ENCODE assay signal across 3 cellular contexts in the genomic region with DNA sequence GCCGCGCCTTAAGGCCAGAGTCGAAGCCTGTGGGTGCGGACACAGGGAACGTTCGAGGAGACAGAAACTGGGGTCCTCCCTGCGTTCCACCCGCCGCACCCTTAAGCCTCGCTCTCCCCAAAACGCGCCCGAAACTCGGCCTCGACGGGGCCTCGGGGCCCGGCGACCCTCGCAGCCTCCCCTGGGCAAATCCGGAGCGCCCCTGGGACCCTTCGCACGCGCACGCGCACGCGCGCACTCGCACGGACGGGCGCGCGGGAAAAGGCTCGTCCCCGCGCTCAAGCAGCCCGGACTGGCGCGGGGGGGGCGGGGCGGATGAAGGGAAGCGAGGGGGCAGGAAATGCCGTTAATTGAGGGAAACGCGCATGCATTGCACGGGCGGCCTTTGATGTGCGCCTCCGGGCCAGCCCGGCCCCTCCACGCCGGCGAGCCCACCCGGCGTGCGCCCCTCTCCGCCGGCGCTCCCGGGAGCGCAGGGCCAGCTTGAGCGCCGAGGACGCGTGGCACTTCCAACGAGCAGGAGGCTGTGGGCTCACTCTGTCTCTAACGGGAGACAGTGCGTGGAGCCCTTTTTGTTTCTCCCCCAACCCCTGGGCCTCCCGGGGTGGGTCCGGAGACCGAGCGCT.
A peak's percentile ranks its signal among the peaks of the same experiment; 100 is the strongest.
TF ChIP-seq lines count a peak whose summit lies in the region.

No MANE protein-coding gene starts in this region.

TF ChIP-seq in HEK293, 187 proteins besides CTCF, POLR2A, EP300 and RAD21:
- TF ChIP-seq, protein P1, sequence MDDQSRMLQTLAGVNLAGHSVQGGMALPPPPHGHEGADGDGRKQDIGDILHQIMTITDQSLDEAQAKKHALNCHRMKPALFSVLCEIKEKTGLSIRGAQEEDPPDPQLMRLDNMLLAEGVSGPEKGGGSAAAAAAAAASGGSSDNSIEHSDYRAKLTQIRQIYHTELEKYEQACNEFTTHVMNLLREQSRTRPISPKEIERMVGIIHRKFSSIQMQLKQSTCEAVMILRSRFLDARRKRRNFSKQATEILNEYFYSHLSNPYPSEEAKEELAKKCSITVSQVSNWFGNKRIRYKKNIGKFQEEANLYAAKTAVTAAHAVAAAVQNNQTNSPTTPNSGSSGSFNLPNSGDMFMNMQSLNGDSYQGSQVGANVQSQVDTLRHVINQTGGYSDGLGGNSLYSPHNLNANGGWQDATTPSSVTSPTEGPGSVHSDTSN (CRISPR knock-in tag; IDR thresholded peaks at IDR 0.05) = 0 out of 2 replicates have a peak, but pooled peaks have one; percentile 39
- no peak for TF ChIP-seq IKZF3 (tag by site-specific recombination; IDR thresholded peaks at IDR 0.05)

TF ChIP-seq in H1, 55 proteins besides CTCF, POLR2A, EP300 and RAD21:
- TF ChIP-seq KDM4A (IDR thresholded peaks at IDR 0.05; ENCODE audit: low read depth, low read length, severe bottlenecking) (peak; percentile 69), POU5F1 (IDR thresholded peaks at IDR 0.05; ENCODE audit: low read depth, low read length) (no peak), KDM1A (IDR thresholded peaks at IDR 0.05; ENCODE audit: borderline replicate concordance, low read length) (no peak), SIN3A (conservative IDR thresholded peaks at IDR 0.05 in 1 of 2, IDR thresholded peaks at IDR 0.05 in 1 of 2; ENCODE audit: low read depth in 1 of 2, low read length in 2 of 2) (no peak), CTBP2 (IDR thresholded peaks at IDR 0.05; ENCODE audit: borderline replicate concordance, insufficient read depth, insufficient read length, low read length) (peak; percentile 17), EZH2 (IDR thresholded peaks at IDR 0.05; ENCODE audit: low read depth, low read length, severe bottlenecking) (peak; percentile 71), SP2 (IDR thresholded peaks at IDR 0.05; ENCODE audit: low read length) (no peak), RNF2 (IDR thresholded peaks at IDR 0.05; ENCODE audit: borderline replicate concordance, low read depth, low read length, missing control alignments, poor library complexity, severe bottlenecking) (peak; percentile 73), SUZ12 (IDR thresholded peaks at IDR 0.05; ENCODE audit: low read length) (peak; percentile 70), HDAC2 (IDR thresholded peaks at IDR 0.05; ENCODE audit: borderline replicate concordance in 1 of 2, low read depth in 2 of 2, low read length in 2 of 2) (no peak), SIX5 (IDR thresholded peaks at IDR 0.05; ENCODE audit: low read depth, low read length) (no peak), BACH1 (IDR thresholded peaks at IDR 0.05; ENCODE audit: low read length) (no peak), JUN (IDR thresholded peaks at IDR 0.05; ENCODE audit: low read depth, low read length) (no peak), MAX (IDR thresholded peaks at IDR 0.05) (no peak), PHF8 (conservative IDR thresholded peaks at IDR 0.05; ENCODE audit: low read depth, low read length) (0 out of 2 replicates have a peak, but pooled peaks have one; percentile 24), BRCA1 (IDR thresholded peaks at IDR 0.05; ENCODE audit: low read depth, low read length) (no peak), SIRT6 (IDR thresholded peaks at IDR 0.05; ENCODE audit: low read length) (no peak), SAP30 (IDR thresholded peaks at IDR 0.05; ENCODE audit: insufficient read depth, insufficient replicate concordance, low read length) (no peak), NANOG (IDR thresholded peaks at IDR 0.05; ENCODE audit: insufficient read depth, low read depth, low read length, poor library complexity, severe bottlenecking) (peak; percentile 15)

TF ChIP-seq in neural cell, 6 proteins besides CTCF, POLR2A, EP300 and RAD21:
- TF ChIP-seq EZH2 (IDR thresholded peaks at IDR 0.05; ENCODE audit: borderline replicate concordance, insufficient read depth, low read length, poor library complexity, severe bottlenecking) (peak; percentile 83), TAF1 (IDR thresholded peaks at IDR 0.05; ENCODE audit: low read depth) (no peak), POLR2AphosphoS5 (IDR thresholded peaks at IDR 0.05) (peak; percentile 19)
